In the genomic region with DNA sequence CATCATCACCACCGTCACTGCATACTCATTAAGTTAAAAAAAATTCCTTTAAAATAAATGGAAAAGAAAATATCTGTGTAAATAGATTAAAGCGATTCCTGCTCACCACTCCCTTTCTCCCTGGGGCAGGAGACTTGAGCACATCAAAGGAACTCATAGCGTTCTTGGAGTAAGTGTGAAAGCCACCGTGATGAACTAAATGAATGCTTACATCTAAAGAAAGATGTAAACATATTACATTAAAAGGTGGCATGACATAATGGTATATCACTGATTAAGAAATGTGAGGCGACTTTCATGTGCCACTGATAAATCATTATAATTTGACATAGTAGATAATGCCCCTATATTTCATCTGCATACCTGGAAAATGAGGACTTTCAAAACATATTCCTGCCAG, we compare ENCODE assay signal across 9 cellular contexts.
"Had no signal": no experiment of that assay in that cellular context is flagged by ENCODE, and none has a peak within 500 bp of the region (broad histone marks: within the 10 kb centered on the region; RNA-seq: fewer than 3 reads in every experiment).

No MANE protein-coding gene starts in this region.

- H3K27ac ChIP-seq: GM23248, HL-60 had no signal

- H3K4me3 ChIP-seq: GM23248, HAP-1 had no signal

- DNase-seq: GM23248, GOT3, H7, HFFc6 had no signal

- H3K36me3 Mint-ChIP-seq: IgD-negative memory B cell had no signal

- H3K4me3 Mint-ChIP-seq: HFFc6 had no signal

- H3K4me1 Mint-ChIP-seq: IgD-negative memory B cell had no signal

- H3K27ac Mint-ChIP-seq: HFFc6, IgD-negative memory B cell had no signal

- H3K9me3 Mint-ChIP-seq: HFFc6 had no signal

- H3K36me3 ChIP-seq: HAP-1 had no signal

- ATAC-seq: HCT116, HepG2 had no signal

- H3K4me1 ChIP-seq: HAP-1 had no signal

- H3K9me3 ChIP-seq: HAP-1 had no signal
